1 cellular context compared by ENCODE assay signal in genomic region chr18:6781179-6781714, GRCh38.
TF ChIP-seq lines count a peak whose summit lies in the region.

No MANE protein-coding gene starts in this region.

TF ChIP-seq in H1, 55 proteins besides CTCF, POLR2A, EP300 and RAD21 (continued from another document):
- TF ChIP-seq NRF1 (IDR thresholded peaks at IDR 0.05; ENCODE audit: low read depth, low read length), result no peak
- no peak for TF ChIP-seq FOSL1 (IDR thresholded peaks at IDR 0.05; ENCODE audit: insufficient read depth, low read depth, low read length)
TF ChIP-seq in H1: peak in this region for 0.
